In the genomic region with DNA sequence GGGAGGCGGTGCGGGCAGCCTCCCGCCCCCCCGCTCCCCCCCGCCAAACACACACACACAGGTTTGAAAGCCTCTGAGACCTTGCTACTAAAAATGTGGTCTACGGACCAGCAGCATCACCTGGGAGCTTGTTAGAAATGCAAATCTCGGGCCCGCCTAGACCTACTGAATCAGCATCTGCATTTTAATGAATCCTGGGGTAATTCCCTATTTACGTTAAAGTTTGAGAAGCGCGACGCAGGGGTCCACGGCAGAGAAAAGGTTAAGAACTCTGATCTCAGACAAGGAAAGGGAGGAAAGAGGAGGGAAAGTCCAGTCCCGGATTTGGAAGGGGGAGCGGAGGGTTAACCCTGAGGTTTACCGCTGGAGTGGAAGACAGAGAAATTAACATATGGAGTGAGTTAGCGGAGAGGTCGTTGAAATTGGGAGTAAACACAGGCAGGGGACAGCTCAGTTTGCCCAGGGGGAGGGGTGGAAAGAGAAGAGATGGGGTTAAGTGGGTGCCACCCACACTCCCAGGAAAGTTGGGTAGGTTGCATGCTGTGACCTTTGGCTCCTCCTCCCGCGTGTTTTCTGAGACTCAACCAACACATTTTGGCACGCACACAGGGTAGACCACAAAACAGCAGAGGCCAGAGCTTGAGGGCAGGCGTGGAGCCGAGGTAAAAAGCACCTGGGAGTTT, we compare ENCODE assay signal across 8 cellular contexts.
A peak's percentile ranks its signal among the peaks of the same experiment; 100 is the strongest.
DNase-seq lines count a peak whose midpoint lies in the region; ATAC-seq and TF ChIP-seq lines count a peak whose summit lies in the region.

No MANE protein-coding gene starts in this region.

- ATAC-seq in Right ventricle myocardium superior (ENCODE audit: poor library complexity): no peak
- ATAC-seq in activated naive CD4-positive, alpha-beta T cell treated with anti-CD3 and anti-CD28 coated beads, Interleukin-2, amount 50 U/mL, for 72 hours: peak; percentile 83 to 86
- ATAC-seq in naive B cell (ENCODE audit: low read depth in 2 of 2): peak; percentile 72 to 76
- ATAC-seq in GM19452 (IDR thresholded peaks at IDR 0.05; ENCODE audit: unreplicated experiment): no peak

- H3K27me3 Mint-ChIP-seq in naive B cell: peaks cover 42 to 64% (median 54%) of the 10 kb centered on the region in 3 donors
- H3K27me3 Mint-ChIP-seq in type B pancreatic cell: peaks cover 14% of the 10 kb centered on the region

- no peaks in the 10 kb centered on the region for H3K36me3 ChIP-seq in cardiac muscle cell

- H3K4me3 Mint-ChIP-seq in naive B cell: peak overlapping the region; percentile 17 to 89 (median 74)
- H3K4me3 Mint-ChIP-seq in type B pancreatic cell: peak overlapping the region; percentile 85

- H3K4me3 ChIP-seq in cardiac muscle cell: peak overlapping the region; percentile 35

- no peak for TF ChIP-seq CTCF in cardiac muscle cell (IDR thresholded peaks at IDR 0.05; ENCODE audit: low read depth, low read length)
- TF ChIP-seq CTCF in type B pancreatic cell (conservative IDR thresholded peaks at IDR 0.05): no peak

- H3K27ac Mint-ChIP-seq in activated naive CD4-positive, alpha-beta T cell treated with anti-CD3 and anti-CD28 coated beads, Interleukin-2, amount 50 U/mL, for 72 hours: peak overlapping the region; percentile 89 to 98
- H3K27ac Mint-ChIP-seq in naive B cell (peak overlapping the region in 5 of 6 donors; percentile 44 to 97 (median 78)), type B pancreatic cell (no peak overlapping the region)

- DNase-seq in cardiac muscle cell (ENCODE audit: low read depth in 1 of 2, low spot score in 1 of 2) (no peak), Right ventricle myocardium superior (no peak), NCI-H510A treated with DMSO at 0.1 percent for 48 hours (lab: John Stamatoyannopoulos, UW) (peak; percentile 53), naive B cell (peak; percentile 11), type B pancreatic cell (ENCODE audit: extremely low spot score, unreplicated experiment) (no peak), anterior cingulate cortex (lab: John Stamatoyannopoulos, UW) (no peak)
- peak; percentile 55 to 88 for DNase-seq in activated naive CD4-positive, alpha-beta T cell treated with anti-CD3 and anti-CD28 coated beads, Interleukin-2, amount 50 U/mL, for 72 hours (ENCODE audit: low spot score in 2 of 2)

- peaks cover 9% of the 10 kb centered on the region for H3K4me1 ChIP-seq in cardiac muscle cell (ENCODE audit: low read depth)

- H3K36me3 Mint-ChIP-seq in activated naive CD4-positive, alpha-beta T cell treated with anti-CD3 and anti-CD28 coated beads, Interleukin-2, amount 50 U/mL, for 72 hours: peaks cover 0 to 11% of the 10 kb centered on the region in 2 donors
- peaks cover 0 to 7% of the 10 kb centered on the region in 2 donors for H3K36me3 Mint-ChIP-seq in naive B cell
- no peaks in the 10 kb centered on the region for H3K36me3 Mint-ChIP-seq in type B pancreatic cell

- intact Hi-C loops in Right ventricle myocardium superior (cut with DNase I): no loop called here

- peaks cover 10% of the 10 kb centered on the region for H3K27me3 ChIP-seq in cardiac muscle cell

- peaks cover 10 to 17% of the 10 kb centered on the region in 2 donors for H3K9me3 Mint-ChIP-seq in activated naive CD4-positive, alpha-beta T cell treated with anti-CD3 and anti-CD28 coated beads, Interleukin-2, amount 50 U/mL, for 72 hours
- H3K9me3 Mint-ChIP-seq in naive B cell (peaks cover 2 to 15% (median 9%) of the 10 kb centered on the region in 7 donors), type B pancreatic cell (peaks cover 11% of the 10 kb centered on the region)

- no peak overlapping the region for H3K27ac ChIP-seq in cardiac muscle cell

- peaks cover 12 to 24% (median 14%) of the 10 kb centered on the region in 3 donors for H3K4me1 Mint-ChIP-seq in naive B cell
- peaks cover 18% of the 10 kb centered on the region for H3K4me1 Mint-ChIP-seq in type B pancreatic cell (ENCODE audit: unreplicated experiment)

- no peaks in the 10 kb centered on the region for H3K9me3 ChIP-seq in cardiac muscle cell (ENCODE audit: low read depth)

Comparison
In these comparisons a context has a peak if more than half of its experiments do, and no peak if none do; other contexts are left out.
1. DNase-seq: peak in NCI-H510A treated with DMSO at 0.1 percent for 48 hours (single experiment), activated naive CD4-positive, alpha-beta T cell treated with anti-CD3 and anti-CD28 coated beads, Interleukin-2, amount 50 U/mL, for 72 hours (2 of 2) and naive B cell (single experiment); none in cardiac muscle cell (0 of 2), Right ventricle myocardium superior (single experiment), type B pancreatic cell (single experiment) and anterior cingulate cortex (0 of 58).
2. ATAC-seq: peak in activated naive CD4-positive, alpha-beta T cell treated with anti-CD3 and anti-CD28 coated beads, Interleukin-2, amount 50 U/mL, for 72 hours (2 of 2) and naive B cell (2 of 2); none in Right ventricle myocardium superior (single experiment) and GM19452 (single experiment).